Comparison of ENCODE assay signal across 13 cellular contexts in genomic region chr4:41437264-41437566, GRCh38.
DNase-seq lines count a peak whose midpoint lies in the region; ATAC-seq lines count a peak whose summit lies in the region.
"Had no signal": no experiment of that assay in that cellular context is flagged by ENCODE, and none has a peak within 500 bp of the region (broad histone marks: within the 10 kb centered on the region; RNA-seq: fewer than 3 reads in every experiment).

No MANE protein-coding gene starts in this region.

- H2AFZ ChIP-seq in neuron (ENCODE audit: low read depth, low read length) = no peak overlapping the region

- H3K9me3 ChIP-seq in HUES48 (ENCODE audit: control insufficient read depth, insufficient read depth, low read length) (no peaks in the 10 kb centered on the region), endocrine pancreas (ENCODE audit: control insufficient read depth, low read length) (no peaks in the 10 kb centered on the region), neuron (ENCODE audit: low read length) (no peaks in the 10 kb centered on the region)

- H3K36me3 Mint-ChIP-seq in activated naive CD4-positive, alpha-beta T cell treated with anti-CD3 and anti-CD28 coated beads, Interleukin-2, amount 10 ng/mL, durations not matched to agents 7 days and 5 days = no peaks in the 10 kb centered on the region
- H3K36me3 Mint-ChIP-seq in activated CD4-positive, alpha-beta T cell treated with anti-CD3 and anti-CD28 coated beads, Interleukin-2, amount 10 ng/mL, durations not matched to agents 7 days and 5 days (ENCODE audit: low read depth) = no peaks in the 10 kb centered on the region
- H3K36me3 Mint-ChIP-seq: activated CD8-positive, alpha-beta memory T cell treated with anti-CD3 and anti-CD28 coated beads, Interleukin-2, amount 10 ng/mL, durations not matched to agents 7 days and 5 days; CD4-positive, alpha-beta memory T cell had no signal

- H3K4me1 Mint-ChIP-seq in activated naive CD4-positive, alpha-beta T cell treated with anti-CD3 and anti-CD28 coated beads, Interleukin-2, amount 10 ng/mL, durations not matched to agents 7 days and 5 days = no peaks in the 10 kb centered on the region
- H3K4me1 Mint-ChIP-seq in activated CD4-positive, alpha-beta T cell treated with anti-CD3 and anti-CD28 coated beads, Interleukin-2, amount 10 ng/mL, durations not matched to agents 7 days and 5 days = no peaks in the 10 kb centered on the region
- H3K4me1 Mint-ChIP-seq: activated CD8-positive, alpha-beta memory T cell treated with anti-CD3 and anti-CD28 coated beads, Interleukin-2, amount 10 ng/mL, durations not matched to agents 7 days and 5 days; CD4-positive, alpha-beta memory T cell had no signal

- peak overlapping the region; percentile 44 for H3K27ac ChIP-seq in HUES48 (ENCODE audit: low read depth, low read length)

- no peak overlapping the region for H3K27ac Mint-ChIP-seq in activated naive CD4-positive, alpha-beta T cell treated with anti-CD3 and anti-CD28 coated beads, Interleukin-2, amount 10 ng/mL, durations not matched to agents 7 days and 5 days
- no peak overlapping the region for H3K27ac Mint-ChIP-seq in activated CD4-positive, alpha-beta T cell treated with anti-CD3 and anti-CD28 coated beads, Interleukin-2, amount 10 ng/mL, durations not matched to agents 7 days and 5 days
- H3K27ac Mint-ChIP-seq: activated CD8-positive, alpha-beta memory T cell treated with anti-CD3 and anti-CD28 coated beads, Interleukin-2, amount 10 ng/mL, durations not matched to agents 7 days and 5 days; CD4-positive, alpha-beta memory T cell had no signal

- no peak for ATAC-seq in GM21367 (IDR thresholded peaks at IDR 0.05; ENCODE audit: unreplicated experiment)
- ATAC-seq: activated CD8-positive, alpha-beta memory T cell treated with anti-CD3 and anti-CD28 coated beads, Interleukin-2, amount 10 ng/mL, durations not matched to agents 7 days and 5 days had no signal

- H3K4me1 ChIP-seq in HUES48 (ENCODE audit: control insufficient read depth, insufficient read depth, low read length) = peaks cover 47% of the 10 kb centered on the region
- peaks cover 9% of the 10 kb centered on the region for H3K4me1 ChIP-seq in endocrine pancreas (ENCODE audit: control insufficient read depth, insufficient read depth, low read length)
- peaks cover 58% of the 10 kb centered on the region for H3K4me1 ChIP-seq in neuron (ENCODE audit: insufficient read depth, low read length)

- H3K27me3 ChIP-seq in HUES48 (ENCODE audit: control insufficient read depth, insufficient read depth, low read length) = no peaks in the 10 kb centered on the region
- no peaks in the 10 kb centered on the region for H3K27me3 ChIP-seq in endocrine pancreas (ENCODE audit: control insufficient read depth, insufficient read depth, low read length)
- H3K27me3 ChIP-seq in neuron (ENCODE audit: insufficient read depth, low read length) = no peaks in the 10 kb centered on the region

- H3K4me3 ChIP-seq in HUES48 (ENCODE audit: low read depth, low read length) (no peak overlapping the region), endocrine pancreas (ENCODE audit: control insufficient read depth, insufficient read depth, low read length) (peak overlapping the region; percentile 68), neuron (ENCODE audit: low read length) (peak overlapping the region; percentile 9)

- DNase-seq in EL (peak; percentile 26), AG08395 (ENCODE audit: low spot score) (no peak)
- DNase-seq in activated naive CD4-positive, alpha-beta T cell treated with anti-CD3 and anti-CD28 coated beads, Interleukin-2, amount 10 ng/mL, durations not matched to agents 7 days and 5 days = no peak
- DNase-seq in activated CD4-positive, alpha-beta T cell treated with anti-CD3 and anti-CD28 coated beads, Interleukin-2, amount 10 ng/mL, durations not matched to agents 7 days and 5 days = no peak
- DNase-seq: activated CD8-positive, alpha-beta memory T cell treated with anti-CD3 and anti-CD28 coated beads, Interleukin-2, amount 10 ng/mL, durations not matched to agents 7 days and 5 days; CD4-positive, alpha-beta memory T cell; mammary epithelial cell; NCI-H187 treated with DMSO at 0.1 percent for 48 hours; stimulated activated naive CD4-positive, alpha-beta T cell treated with Interleukin-2 at 50 U/mL for 16 hours had no signal

- no peaks in the 10 kb centered on the region for H3K9me3 Mint-ChIP-seq in activated naive CD4-positive, alpha-beta T cell treated with anti-CD3 and anti-CD28 coated beads, Interleukin-2, amount 10 ng/mL, durations not matched to agents 7 days and 5 days
- H3K9me3 Mint-ChIP-seq in activated CD4-positive, alpha-beta T cell treated with anti-CD3 and anti-CD28 coated beads, Interleukin-2, amount 10 ng/mL, durations not matched to agents 7 days and 5 days = no peaks in the 10 kb centered on the region

- CTCF ChIA-PET in activated naive CD4-positive, alpha-beta T cell treated with anti-CD3 and anti-CD28 coated beads, Interleukin-2, amount 10 ng/mL, durations not matched to agents 7 days and 5 days (lab: Charles Lee) = no interaction called here
- CTCF ChIA-PET in activated CD4-positive, alpha-beta T cell treated with anti-CD3 and anti-CD28 coated beads, Interleukin-2, amount 10 ng/mL, durations not matched to agents 7 days and 5 days (lab: Charles Lee) = no interaction called here

- H3K4me3 Mint-ChIP-seq in activated naive CD4-positive, alpha-beta T cell treated with anti-CD3 and anti-CD28 coated beads, Interleukin-2, amount 10 ng/mL, durations not matched to agents 7 days and 5 days = no peak overlapping the region
- no peak overlapping the region for H3K4me3 Mint-ChIP-seq in activated CD4-positive, alpha-beta T cell treated with anti-CD3 and anti-CD28 coated beads, Interleukin-2, amount 10 ng/mL, durations not matched to agents 7 days and 5 days
- H3K4me3 Mint-ChIP-seq: activated CD8-positive, alpha-beta memory T cell treated with anti-CD3 and anti-CD28 coated beads, Interleukin-2, amount 10 ng/mL, durations not matched to agents 7 days and 5 days; CD4-positive, alpha-beta memory T cell had no signal

- POLR2A ChIA-PET in activated CD4-positive, alpha-beta T cell treated with anti-CD3 and anti-CD28 coated beads, Interleukin-2, amount 10 ng/mL, durations not matched to agents 7 days and 5 days (lab: Charles Lee) = no interaction called here

- no peak overlapping the region for H3K9ac ChIP-seq in HUES48 (ENCODE audit: low read depth, low read length)
- no peak overlapping the region for H3K9ac ChIP-seq in endocrine pancreas (ENCODE audit: control insufficient read depth, insufficient read depth, low read length)

- H3K36me3 ChIP-seq in HUES48 (ENCODE audit: control insufficient read depth, insufficient read depth, low read length) (no peaks in the 10 kb centered on the region), endocrine pancreas (ENCODE audit: control insufficient read depth, insufficient read depth, low read length) (no peaks in the 10 kb centered on the region), neuron (ENCODE audit: insufficient read depth, low read length) (no peaks in the 10 kb centered on the region)

- no peaks in the 10 kb centered on the region for H3K27me3 Mint-ChIP-seq in activated naive CD4-positive, alpha-beta T cell treated with anti-CD3 and anti-CD28 coated beads, Interleukin-2, amount 10 ng/mL, durations not matched to agents 7 days and 5 days
- H3K27me3 Mint-ChIP-seq in activated CD4-positive, alpha-beta T cell treated with anti-CD3 and anti-CD28 coated beads, Interleukin-2, amount 10 ng/mL, durations not matched to agents 7 days and 5 days = no peaks in the 10 kb centered on the region
- H3K27me3 Mint-ChIP-seq: activated CD8-positive, alpha-beta memory T cell treated with anti-CD3 and anti-CD28 coated beads, Interleukin-2, amount 10 ng/mL, durations not matched to agents 7 days and 5 days; CD4-positive, alpha-beta memory T cell had no signal
